18 cellular contexts compared by ENCODE assay signal in genomic region chr10:11213156-11213555, GRCh38.
A peak's percentile ranks its signal among the peaks of the same experiment; 100 is the strongest.
DNase-seq lines count a peak whose midpoint lies in the region; ATAC-seq, FAIRE-seq and TF ChIP-seq lines count a peak whose summit lies in the region.
"Had no signal": no experiment of that assay in that cellular context is flagged by ENCODE, and none has a peak within 500 bp of the region (broad histone marks: within the 10 kb centered on the region; RNA-seq: fewer than 3 reads in every experiment).

No MANE protein-coding gene starts in this region.

- intact Hi-C loops in GM12878 (cut with micrococcal nuclease; ENCODE audit: unreplicated experiment) (no loop called here), prostate gland (cut with DNase I) (no loop called here)

- H3K4me1 Mint-ChIP-seq in neural progenitor cell, result peaks cover 11% of the 10 kb centered on the region

- H2AFZ ChIP-seq in GM12878 (ENCODE audit: control insufficient read depth, low read depth, low read length), result no peak overlapping the region
- H2AFZ ChIP-seq in neural progenitor cell (replicated peaks), result no peak overlapping the region
- H2AFZ ChIP-seq: hepatocyte had no signal

- peaks cover 3% of the 10 kb centered on the region for H3K36me3 Mint-ChIP-seq in neural progenitor cell

- SMC1A ChIA-PET in GM12878 (lab: Charles Lee; ENCODE audit: uncharacterized antibody, unreplicated experiment), result interaction anchor here (0.7 to 9.3 kb wide), 8 partner anchors 15 to 57 kb away, joined by 3 to 108 read pairs (median 4); no protein-coding TSS in a partner anchor

- no peak for TF ChIP-seq EP300 in GM12878 (IDR thresholded peaks at IDR 0.05; ENCODE audit: borderline replicate concordance in 1 of 2, control insufficient read depth in 1 of 2, low read depth in 2 of 2, low read length in 2 of 2)

- peak; percentile 23 to 77 for DNase-seq in NCI-H524 (lab: John Stamatoyannopoulos, UW)
- DNase-seq in NCI-H524 treated with DMSO at 0.1 percent for 48 hours (lab: John Stamatoyannopoulos, UW), result no peak
- DNase-seq in GM12878 (ENCODE audit: low read depth, low spot score), result no peak
- peak; percentile 6 for DNase-seq in neural progenitor cell (ENCODE audit: low spot score)
- DNase-seq in GM19238 (ENCODE audit: insufficient read length, low spot score), result no peak
- DNase-seq in central memory CD4-positive, alpha-beta T cell, result no peak
- no peak for DNase-seq in prostate gland (ENCODE audit: low spot score)
- DNase-seq: adrenal gland, Kasumi-1, NCI-H1930, SHP77 treated with DMSO at 0.1 percent for 48 hours, sigmoid colon had no signal

- H3K9me3 ChIP-seq in GM12878 (replicated peaks; ENCODE audit: control insufficient read depth, insufficient read depth, low read length), result no peaks in the 10 kb centered on the region
- H3K9me3 ChIP-seq in neural progenitor cell (ENCODE audit: low read depth), result no peaks in the 10 kb centered on the region
- no peaks in the 10 kb centered on the region for H3K9me3 ChIP-seq in prostate gland
- H3K9me3 ChIP-seq: adrenal gland, esophagus muscularis mucosa, sigmoid colon had no signal

- H3K4me2 ChIP-seq in GM12878 (ENCODE audit: control insufficient read depth, insufficient read depth), result no peak overlapping the region
- H3K4me2 ChIP-seq in neural progenitor cell, result no peak overlapping the region
- H3K4me2 ChIP-seq: hepatocyte had no signal

- no peak for FAIRE-seq in GM12878 (lab: Jason Lieb, UNC)

- no peaks in the 10 kb centered on the region for H3F3A ChIP-seq in neural progenitor cell (ENCODE audit: low read depth)

- POLR2A ChIA-PET in GM12878 (lab: Charles Lee), result interaction anchor here (0.6 to 3.2 kb wide), 7 partner anchors 13 to 60 kb away, joined by 3 to 18 read pairs (median 4); no protein-coding TSS in a partner anchor

- CTCF ChIA-PET in GM12878 (lab: Yijun Ruan, JAX), result interaction anchor here (0.8 to 1.7 kb wide), 4 partner anchors 13 to 101 kb away, joined by 3 to 4 read pairs (median 4); no protein-coding TSS in a partner anchor

- no peaks in the 10 kb centered on the region for H3K9me3 Mint-ChIP-seq in neural progenitor cell
- H3K9me3 Mint-ChIP-seq: neural crest cell had no signal

- TF ChIP-seq POLR2A in GM19193 (IDR thresholded peaks at IDR 0.05; ENCODE audit: extremely low read depth, insufficient read depth, insufficient read length), result peak; percentile 19
- TF ChIP-seq POLR2A in GM12878 (IDR thresholded peaks at IDR 0.05; ENCODE audit: low read depth, low read length), result no peak; the same call in 1 of the 2 replicates
- no peak for TF ChIP-seq POLR2A in prostate gland (IDR thresholded peaks at IDR 0.05)

- peaks cover 9 to 47% of the 10 kb centered on the region in 2 experiments for H3K36me3 ChIP-seq in GM12878 (ENCODE audit: control insufficient read depth in 2 of 2, insufficient read depth in 2 of 2, low read length in 1 of 2)
- H3K36me3 ChIP-seq in neural progenitor cell, result no peaks in the 10 kb centered on the region
- no peaks in the 10 kb centered on the region for H3K36me3 ChIP-seq in prostate gland
- H3K36me3 ChIP-seq: adrenal gland, sigmoid colon had no signal

- H3K27me3 Mint-ChIP-seq in neural progenitor cell (ENCODE audit: insufficient read depth, low read depth), result peaks cover 2% of the 10 kb centered on the region

- ATAC-seq in GM12878, result no peak
- ATAC-seq: left lobe of liver had no signal

- H3K27ac ChIP-seq in GM12878 (ENCODE audit: control insufficient read depth, insufficient read depth), result peak overlapping the region; percentile 13; the same call in 1 of the 2 replicates
- H3K27ac ChIP-seq in neural progenitor cell, result no peak overlapping the region
- H3K27ac ChIP-seq in prostate gland, result no peak overlapping the region
- H3K27ac ChIP-seq: adrenal gland, coronary artery, esophagus muscularis mucosa, hepatocyte, sigmoid colon had no signal

- H3K27me3 ChIP-seq in GM12878 (replicated peaks in 1 of 2; ENCODE audit: control insufficient read depth in 2 of 2, insufficient read depth in 2 of 2, low read length in 1 of 2) (no peaks in the 10 kb centered on the region), neural progenitor cell (no peaks in the 10 kb centered on the region), prostate gland (replicated peaks; ENCODE audit: insufficient read depth) (no peaks in the 10 kb centered on the region)
- H3K27me3 ChIP-seq: adrenal gland, esophagus muscularis mucosa, hepatocyte, sigmoid colon had no signal

- BruUV-seq in GM12878 (replicated peaks; lab: Mats Ljungman, UMichigan), result no TSS peak

- H4K20me1 ChIP-seq in GM12878 (ENCODE audit: control insufficient read depth, insufficient read depth) (peaks cover 8% of the 10 kb centered on the region; the same call in 1 of the 2 replicates), neural progenitor cell (ENCODE audit: low read depth) (peaks cover 13% of the 10 kb centered on the region)

- H3K9ac ChIP-seq in GM12878 (ENCODE audit: control insufficient read depth, insufficient read depth, low read length) (no peak overlapping the region), neural progenitor cell (no peak overlapping the region)

- in situ Hi-C loops in GM12878 (cut with MboI), result no loop called here

- 94% methylated on average over 4 of the region's 4 CpGs for WGBS in GM12878 (ENCODE audit: insufficient coverage, insufficient replicate concordance, low lambda C conversion rate, missing lambda C conversion rate)
- WGBS in prostate gland, result 88% methylated on average over 4 of the region's 4 CpGs

- H3K4me1 ChIP-seq in GM12878 (ENCODE audit: control insufficient read depth, insufficient read depth, low read length) (peaks cover 62% of the 10 kb centered on the region), neural progenitor cell (peaks cover 12% of the 10 kb centered on the region), prostate gland (replicated peaks) (no peaks in the 10 kb centered on the region)

- H3K4me3 Mint-ChIP-seq in neural progenitor cell, result no peak overlapping the region
- H3K4me3 Mint-ChIP-seq: neural crest cell had no signal

- RAD21 ChIA-PET in GM12878 (lab: Charles Lee; ENCODE audit: unreplicated experiment), result interaction anchor here (0.7 to 4.7 kb wide), 4 partner anchors 18 to 31 kb away, joined by 3 to 45 read pairs (median 4); no protein-coding TSS in a partner anchor

- TF ChIP-seq RAD21 in GM12878 (IDR thresholded peaks at IDR 0.05; ENCODE audit: insufficient read depth, low read depth, low read length), result no peak

- H3K4me3 ChIP-seq in GM12878 (no peak overlapping the region), neural progenitor cell (no peak overlapping the region), prostate gland (no peak overlapping the region)
- H3K4me3 ChIP-seq: adrenal gland, coronary artery, esophagus muscularis mucosa, hepatocyte, sigmoid colon had no signal

- TF ChIP-seq CTCF in GM12878 (IDR thresholded peaks at IDR 0.05 in 2 of 3, conservative IDR thresholded peaks at IDR 0.05 in 1 of 3; ENCODE audit: control insufficient read depth in 2 of 3, extremely low read depth in 1 of 3, insufficient read depth in 1 of 3, low read depth in 3 of 3, low read length in 3 of 3), result no peak
- TF ChIP-seq CTCF in neural progenitor cell (IDR thresholded peaks at IDR 0.05), result no peak
- no peak for TF ChIP-seq CTCF in prostate gland (IDR thresholded peaks at IDR 0.05)

- H3K79me2 ChIP-seq in GM12878 (ENCODE audit: control insufficient read depth, insufficient read depth, low read length) (peaks cover 97% of the 10 kb centered on the region), neural progenitor cell (ENCODE audit: low read depth) (peaks cover 22% of the 10 kb centered on the region)
- H3K79me2 ChIP-seq: hepatocyte had no signal

- no peak overlapping the region for H3K27ac Mint-ChIP-seq in neural progenitor cell

TF ChIP-seq in GM12878, 131 proteins besides CTCF, POLR2A, EP300 and RAD21 (continues in another document):
- TF ChIP-seq EED (IDR thresholded peaks at IDR 0.05; ENCODE audit: low read depth) (no peak), GATAD2B (conservative IDR thresholded peaks at IDR 0.05; ENCODE audit: low read depth) (no peak), E4F1 (IDR thresholded peaks at IDR 0.05; ENCODE audit: borderline replicate concordance, partially characterized antibody) (no peak), STAT1 (conservative IDR thresholded peaks at IDR 0.05) (no peak), PML (IDR thresholded peaks at IDR 0.05; ENCODE audit: low read length) (no peak), FOS (IDR thresholded peaks at IDR 0.05; ENCODE audit: borderline replicate concordance, extremely low read depth, insufficient read length) (no peak), SMARCA5 (IDR thresholded peaks at IDR 0.05) (no peak), JUND (IDR thresholded peaks at IDR 0.05; ENCODE audit: low read depth, low read length) (no peak), KDM1A (IDR thresholded peaks at IDR 0.05; ENCODE audit: borderline replicate concordance) (no peak), MXI1 (IDR thresholded peaks at IDR 0.05; ENCODE audit: low read depth, low read length) (no peak), HSF1 (IDR thresholded peaks at IDR 0.05; ENCODE audit: low read depth, low read length) (no peak)

Comparison
In these comparisons a context has a peak if more than half of its experiments do, and no peak if none do; other contexts are left out.
1. DNase-seq: peak in NCI-H524 (2 of 2) and neural progenitor cell (single experiment); none in NCI-H524 treated with DMSO at 0.1 percent for 48 hours (single experiment), GM12878 (single experiment), GM19238 (single experiment), central memory CD4-positive, alpha-beta T cell (single experiment) and prostate gland (single experiment).